Comparison of ENCODE assay signal across 1 cellular context in the genomic region with DNA sequence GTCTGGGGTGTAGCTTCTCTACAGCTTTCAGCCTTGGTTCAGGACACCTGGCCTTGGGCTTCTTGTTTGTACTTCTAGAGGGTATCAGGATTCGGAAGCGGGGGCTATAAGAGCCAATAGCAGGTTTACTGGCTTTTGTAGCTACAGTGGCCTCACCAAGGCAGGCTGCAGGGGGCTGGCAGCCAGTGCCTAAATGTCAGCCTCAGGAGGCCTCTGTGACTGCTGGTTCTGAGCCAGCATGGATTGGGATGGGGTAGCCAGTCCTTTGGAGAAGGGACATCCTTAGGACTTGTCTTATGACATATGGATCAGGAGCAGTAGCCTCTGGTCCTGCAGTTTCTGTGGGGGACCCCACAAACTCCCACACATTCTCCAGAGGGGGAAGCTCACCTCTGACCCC.
TF ChIP-seq lines count a peak whose summit lies in the region.

No MANE protein-coding gene starts in this region.

TF ChIP-seq in HepG2, 621 proteins besides CTCF, POLR2A, EP300 and RAD21:
- TF ChIP-seq, protein P1, sequence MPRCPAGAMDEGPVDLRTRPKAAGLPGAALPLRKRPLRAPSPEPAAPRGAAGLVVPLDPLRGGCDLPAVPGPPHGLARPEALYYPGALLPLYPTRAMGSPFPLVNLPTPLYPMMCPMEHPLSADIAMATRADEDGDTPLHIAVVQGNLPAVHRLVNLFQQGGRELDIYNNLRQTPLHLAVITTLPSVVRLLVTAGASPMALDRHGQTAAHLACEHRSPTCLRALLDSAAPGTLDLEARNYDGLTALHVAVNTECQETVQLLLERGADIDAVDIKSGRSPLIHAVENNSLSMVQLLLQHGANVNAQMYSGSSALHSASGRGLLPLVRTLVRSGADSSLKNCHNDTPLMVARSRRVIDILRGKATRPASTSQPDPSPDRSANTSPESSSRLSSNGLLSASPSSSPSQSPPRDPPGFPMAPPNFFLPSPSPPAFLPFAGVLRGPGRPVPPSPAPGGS (CRISPR knock-in tag; IDR thresholded peaks at IDR 0.05) = no peak
- TF ChIP-seq RXRB (CRISPR knock-in tag; IDR thresholded peaks at IDR 0.05; ENCODE audit: borderline replicate concordance) (no peak), HDAC1 (CRISPR knock-in tag; IDR thresholded peaks at IDR 0.05) (no peak), ZC3H4 (CRISPR knock-in tag; IDR thresholded peaks at IDR 0.05; ENCODE audit: borderline replicate concordance) (no peak), SMAD9 (CRISPR knock-in tag; IDR thresholded peaks at IDR 0.05) (no peak), ZNF564 (CRISPR knock-in tag; IDR thresholded peaks at IDR 0.05) (no peak), ZC3H13 (CRISPR knock-in tag; IDR thresholded peaks at IDR 0.05) (no peak), IRF2 (CRISPR knock-in tag; IDR thresholded peaks at IDR 0.05) (no peak), FIP1L1 (IDR thresholded peaks at IDR 0.05; ENCODE audit: borderline replicate concordance, insufficient read depth, low read depth, low read length) (no peak), GTF2F1 (IDR thresholded peaks at IDR 0.05; ENCODE audit: low read length) (no peak), GFI1 (CRISPR knock-in tag; IDR thresholded peaks at IDR 0.05; ENCODE audit: borderline replicate concordance) (no peak)
- TF ChIP-seq, protein P2, sequence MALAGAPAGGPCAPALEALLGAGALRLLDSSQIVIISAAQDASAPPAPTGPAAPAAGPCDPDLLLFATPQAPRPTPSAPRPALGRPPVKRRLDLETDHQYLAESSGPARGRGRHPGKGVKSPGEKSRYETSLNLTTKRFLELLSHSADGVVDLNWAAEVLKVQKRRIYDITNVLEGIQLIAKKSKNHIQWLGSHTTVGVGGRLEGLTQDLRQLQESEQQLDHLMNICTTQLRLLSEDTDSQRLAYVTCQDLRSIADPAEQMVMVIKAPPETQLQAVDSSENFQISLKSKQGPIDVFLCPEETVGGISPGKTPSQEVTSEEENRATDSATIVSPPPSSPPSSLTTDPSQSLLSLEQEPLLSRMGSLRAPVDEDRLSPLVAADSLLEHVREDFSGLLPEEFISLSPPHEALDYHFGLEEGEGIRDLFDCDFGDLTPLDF (CRISPR knock-in tag; IDR thresholded peaks at IDR 0.05) = no peak
- TF ChIP-seq, protein P3, sequence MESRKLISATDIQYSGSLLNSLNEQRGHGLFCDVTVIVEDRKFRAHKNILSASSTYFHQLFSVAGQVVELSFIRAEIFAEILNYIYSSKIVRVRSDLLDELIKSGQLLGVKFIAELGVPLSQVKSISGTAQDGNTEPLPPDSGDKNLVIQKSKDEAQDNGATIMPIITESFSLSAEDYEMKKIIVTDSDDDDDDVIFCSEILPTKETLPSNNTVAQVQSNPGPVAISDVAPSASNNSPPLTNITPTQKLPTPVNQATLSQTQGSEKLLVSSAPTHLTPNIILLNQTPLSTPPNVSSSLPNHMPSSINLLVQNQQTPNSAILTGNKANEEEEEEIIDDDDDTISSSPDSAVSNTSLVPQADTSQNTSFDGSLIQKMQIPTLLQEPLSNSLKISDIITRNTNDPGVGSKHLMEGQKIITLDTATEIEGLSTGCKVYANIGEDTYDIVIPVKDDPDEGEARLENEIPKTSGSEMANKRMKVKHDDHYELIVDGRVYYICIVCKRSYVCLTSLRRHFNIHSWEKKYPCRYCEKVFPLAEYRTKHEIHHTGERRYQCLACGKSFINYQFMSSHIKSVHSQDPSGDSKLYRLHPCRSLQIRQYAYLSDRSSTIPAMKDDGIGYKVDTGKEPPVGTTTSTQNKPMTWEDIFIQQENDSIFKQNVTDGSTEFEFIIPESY (CRISPR knock-in tag; IDR thresholded peaks at IDR 0.05) = no peak
- TF ChIP-seq, protein P4, sequence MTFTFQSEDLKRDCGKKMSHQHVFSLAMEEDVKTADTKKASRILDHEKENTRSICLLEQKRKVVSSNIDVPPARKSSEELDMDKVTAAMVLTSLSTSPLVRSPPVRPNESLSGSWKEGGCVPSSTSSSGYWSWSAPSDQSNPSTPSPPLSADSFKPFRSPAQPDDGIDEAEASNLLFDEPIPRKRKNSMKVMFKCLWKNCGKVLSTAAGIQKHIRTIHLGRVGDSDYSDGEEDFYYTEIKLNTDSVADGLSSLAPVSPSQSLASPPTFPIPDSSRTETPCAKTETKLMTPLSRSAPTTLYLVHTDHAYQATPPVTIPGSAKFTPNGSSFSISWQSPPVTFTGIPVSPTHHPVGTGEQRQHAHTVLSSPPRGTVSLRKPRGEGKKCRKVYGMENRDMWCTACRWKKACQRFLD (CRISPR knock-in tag; IDR thresholded peaks at IDR 0.05; ENCODE audit: borderline replicate concordance) = no peak
- TF ChIP-seq, protein P5, sequence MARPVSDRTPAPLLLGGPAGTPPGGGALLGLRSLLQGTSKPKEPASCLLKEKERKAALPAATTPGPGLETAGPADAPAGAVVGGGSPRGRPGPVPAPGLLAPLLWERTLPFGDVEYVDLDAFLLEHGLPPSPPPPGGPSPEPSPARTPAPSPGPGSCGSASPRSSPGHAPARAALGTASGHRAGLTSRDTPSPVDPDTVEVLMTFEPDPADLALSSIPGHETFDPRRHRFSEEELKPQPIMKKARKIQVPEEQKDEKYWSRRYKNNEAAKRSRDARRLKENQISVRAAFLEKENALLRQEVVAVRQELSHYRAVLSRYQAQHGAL (CRISPR knock-in tag; IDR thresholded peaks at IDR 0.05; ENCODE audit: not compliant biosample characterization) = no peak
TF ChIP-seq in HepG2: peak in this region for 0.
